ENCODE assay signal across 1 cellular context in the genomic region with DNA sequence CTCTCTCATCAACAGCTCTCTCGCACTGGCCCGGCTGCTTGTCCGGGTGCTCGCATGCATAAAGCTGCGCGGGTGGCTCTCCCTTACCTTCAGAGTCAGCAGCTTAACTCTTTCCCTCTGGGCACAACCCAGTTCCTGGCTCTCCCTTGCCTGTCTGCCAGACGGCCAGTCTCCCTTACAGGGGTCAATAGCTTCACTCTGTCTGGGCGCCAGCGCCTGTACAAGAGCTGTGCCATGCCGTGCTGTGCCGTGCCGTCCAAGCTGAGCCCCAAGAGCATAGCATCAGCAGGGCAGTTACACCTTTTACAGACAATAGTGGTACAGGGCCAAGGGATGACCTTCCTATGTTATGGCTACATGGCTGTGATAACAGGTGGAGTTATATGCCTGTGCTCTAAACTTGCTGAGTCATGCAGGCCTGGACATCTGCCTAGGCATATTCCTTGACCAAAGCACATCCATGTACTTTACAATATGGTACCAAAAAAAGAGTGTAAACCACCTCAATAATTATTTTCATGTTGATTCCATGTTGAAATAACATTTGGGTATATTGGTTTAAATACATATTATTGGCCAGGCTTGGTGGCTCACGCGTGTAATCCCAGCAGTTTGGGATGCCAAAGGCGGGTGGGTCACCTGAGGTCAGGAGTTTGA.
TF ChIP-seq lines count a peak whose summit lies in the region.

No MANE protein-coding gene starts in this region.

TF ChIP-seq in HEK293, 187 proteins besides CTCF, POLR2A, EP300 and RAD21:
- TF ChIP-seq ZNF155 (tag by site-specific recombination; IDR thresholded peaks at IDR 0.05) (no peak), SCRT2 (tag by site-specific recombination; IDR thresholded peaks at IDR 0.05) (0 out of 2 replicates have a peak, but pooled peaks have one; percentile 18)
TF ChIP-seq in HEK293: peak in this region for 1.
